In the genomic region with DNA sequence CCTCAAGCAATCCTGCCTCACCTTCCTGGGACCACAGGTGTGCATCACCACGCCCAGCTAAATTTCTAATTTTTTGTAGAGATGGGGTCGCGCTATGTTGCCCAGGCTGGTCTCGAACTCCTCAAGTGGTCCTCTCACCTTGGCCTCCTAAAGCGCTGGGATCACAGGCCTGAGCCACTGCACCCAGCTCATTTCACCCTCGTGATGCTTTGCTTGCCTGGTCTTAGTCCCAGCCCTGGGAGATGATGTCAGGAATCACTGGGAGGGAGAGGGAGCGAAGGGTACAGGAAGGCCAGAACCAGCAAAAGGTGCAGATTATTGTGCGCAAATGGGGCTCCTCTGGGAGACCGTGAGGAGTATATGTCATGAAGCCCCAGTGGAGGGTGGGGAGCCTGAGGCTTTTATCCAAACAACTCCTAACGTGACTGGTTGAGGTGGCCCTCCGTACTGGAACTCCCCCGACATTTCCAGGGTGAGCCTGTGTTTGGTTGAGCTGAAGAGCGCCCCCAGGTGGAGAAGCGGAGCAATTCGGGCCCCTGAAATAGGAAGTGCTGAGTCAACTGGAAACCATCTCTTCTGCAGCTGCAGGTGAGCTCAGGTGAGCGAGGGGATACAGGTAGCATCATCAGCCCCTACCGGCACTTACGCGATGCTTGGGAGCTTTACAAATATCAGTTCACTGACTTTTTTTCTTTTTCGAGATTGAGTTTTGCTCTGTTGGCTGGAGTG, we compare ENCODE assay signal across 8 cellular contexts. TPM values are rescaled to one million over a fixed set of nuclear protein-coding genes. Genes with fewer than 3 reads are reported as not detected.
DNase-seq lines count a peak whose midpoint lies in the region; ATAC-seq and TF ChIP-seq lines count a peak whose summit lies in the region.

No MANE protein-coding gene starts in this region.

- no peak overlapping the region for H3K27ac ChIP-seq in WERI-Rb-1

- TF ChIP-seq CTCF in GM13976 (IDR thresholded peaks at IDR 0.05; ENCODE audit: borderline replicate concordance, control extremely low read depth, extremely low read depth, insufficient read depth, missing control alignments) (peak; percentile 29), WERI-Rb-1 (IDR thresholded peaks at IDR 0.05; ENCODE audit: low read depth, low read length) (peak; percentile 70)

- H3K36me3 ChIP-seq in WERI-Rb-1, result no peaks in the 10 kb centered on the region

- in situ Hi-C loops in GM13976 (cut with MboI; ENCODE audit: low sequenced_read_pairs, unreplicated experiment), result no loop called here

- no peaks in the 10 kb centered on the region for H3K27me3 ChIP-seq in WERI-Rb-1 (ENCODE audit: insufficient read depth, low read depth, severe bottlenecking)

- DNase-seq in CD1c-positive myeloid dendritic cell (ENCODE audit: extremely low spot score), result peak; percentile 46
- DNase-seq in GM13976 (ENCODE audit: low spot score), result no peak
- peak; percentile 26 for DNase-seq in WERI-Rb-1
- peak; percentile 64 for DNase-seq in iPS-NIHi11 (ENCODE audit: low spot score)
- no peak for DNase-seq in left lobe of liver (ENCODE audit: low spot score)
- no peak for DNase-seq in NCI-H1436 treated with DMSO at 0.1 percent for 48 hours (lab: John Stamatoyannopoulos, UW)
- DNase-seq in SK-N-DZ (ENCODE audit: low spot score), result no peak
- DNase-seq in C1 segment of cervical spinal cord (lab: John Stamatoyannopoulos, UW), result no peak

- no peak overlapping the region for H3K4me3 ChIP-seq in WERI-Rb-1 (ENCODE audit: low read depth, low read length)

- no peaks in the 10 kb centered on the region for H3K9me3 ChIP-seq in WERI-Rb-1 (ENCODE audit: severe bottlenecking)

- ATAC-seq in left lobe of liver, result no peak

RNA-seq across cellular contexts. Expression of a gene that starts 41.2 kb away (rescaled TPM):
- total RNA-seq in left lobe of liver, result 30.3 TPM
- 26.2 and 27.2 TPM in 2 replicates for polyA plus RNA-seq in SK-N-DZ (2014; cell fraction: cytosol; rRNA removed)
- polyA plus RNA-seq in SK-N-DZ (2014; cell fraction: nucleus; rRNA removed), result 15.1 and 17.8 TPM in 2 replicates

Comparison
In these comparisons a context has a peak if more than half of its experiments do, and no peak if none do; other contexts are left out.
1. DNase-seq: peak in CD1c-positive myeloid dendritic cell (single experiment), WERI-Rb-1 (single experiment) and iPS-NIHi11 (single experiment); none in GM13976 (single experiment), left lobe of liver (single experiment), NCI-H1436 treated with DMSO at 0.1 percent for 48 hours (single experiment), SK-N-DZ (single experiment) and C1 segment of cervical spinal cord (0 of 14).